Comparison of ENCODE assay signal across 8 cellular contexts in the genomic region with DNA sequence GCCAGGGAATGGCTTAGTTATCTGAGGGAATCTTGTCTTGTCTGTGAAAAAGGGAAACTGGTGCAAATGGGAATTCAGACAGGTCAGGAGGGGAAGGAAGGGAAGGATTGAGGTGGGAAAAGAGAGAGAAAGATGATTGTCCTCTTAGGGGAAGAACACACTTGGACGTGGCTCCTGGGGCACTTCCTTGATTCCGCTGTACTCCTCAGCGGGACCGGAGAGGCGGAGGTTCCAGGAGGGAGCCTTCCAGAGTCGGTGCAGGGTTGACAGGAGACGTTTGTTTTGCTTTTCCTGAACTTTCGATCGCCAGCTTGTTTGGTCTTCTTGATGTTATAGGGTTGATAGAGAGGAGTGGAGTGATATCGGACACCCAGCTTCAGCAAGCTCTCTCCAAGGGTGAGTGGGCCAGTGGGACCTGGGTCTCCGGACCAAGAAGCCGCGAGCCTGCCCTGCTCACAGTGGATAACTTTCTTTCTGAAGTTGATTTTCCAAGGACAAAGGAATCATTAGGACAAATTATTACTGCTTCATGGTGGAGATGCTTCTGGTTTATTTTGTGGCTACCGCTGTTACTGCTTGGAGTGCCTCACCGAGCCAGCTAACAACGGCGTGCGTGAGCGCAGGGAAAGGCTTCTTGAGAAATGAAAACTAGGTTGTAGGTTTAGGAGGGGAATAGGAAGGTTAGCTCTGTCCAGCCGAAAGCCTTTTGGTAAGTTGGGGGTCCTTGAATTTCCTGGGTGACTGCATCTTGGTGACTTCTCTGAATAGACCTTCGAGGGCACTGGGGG. TPM values are rescaled to one million over a fixed set of nuclear protein-coding genes. Genes with fewer than 3 reads are reported as not detected.
DNase-seq lines count a peak whose midpoint lies in the region; ATAC-seq, FAIRE-seq and TF ChIP-seq lines count a peak whose summit lies in the region.
"Not testable (repeated sequence)": the region's sequence is repeated elsewhere in the genome, so short reads cannot be mapped to it uniquely, and the experiment has no call there.
"Had no signal": no experiment of that assay in that cellular context is flagged by ENCODE, and none has a peak within 500 bp of the region (broad histone marks: within the 10 kb centered on the region; RNA-seq: fewer than 3 reads in every experiment).

No MANE protein-coding gene starts in this region.

- not testable (repeated sequence) for H3K36me3 Mint-ChIP-seq in activated CD8-positive, alpha-beta T cell treated with anti-CD3 and anti-CD28 coated beads for 36 hours (ENCODE audit: low read depth); progenitor cell of endocrine pancreas (ENCODE audit: insufficient read depth)

- H3K27ac ChIP-seq in GM12878 (ENCODE audit: control insufficient read depth, insufficient read depth) = not testable (repeated sequence)

- intact Hi-C loops in activated CD8-positive, alpha-beta T cell treated with anti-CD3 and anti-CD28 coated beads for 36 hours (cut with micrococcal nuclease); GM12878 (cut with micrococcal nuclease; ENCODE audit: unreplicated experiment); Right ventricle myocardium inferior (cut with DNase I): not testable (repeated sequence)

- not testable (repeated sequence) for H3K4me1 ChIP-seq in NT2/D1 (ENCODE audit: insufficient read depth, insufficient read length); GM12878 (ENCODE audit: control insufficient read depth, insufficient read depth, low read length)

- in situ Hi-C loops in GM12878 (cut with MboI) = not testable (repeated sequence)

- not testable (repeated sequence) for H3K27me3 Mint-ChIP-seq in activated CD8-positive, alpha-beta T cell treated with anti-CD3 and anti-CD28 coated beads for 36 hours; progenitor cell of endocrine pancreas

- peak overlapping the region; percentile 56 for H3K4me3 Mint-ChIP-seq in activated CD8-positive, alpha-beta T cell treated with anti-CD3 and anti-CD28 coated beads for 36 hours
- H3K4me3 Mint-ChIP-seq in progenitor cell of endocrine pancreas (ENCODE audit: low read depth) = peak overlapping the region; percentile 63

- RAD21 ChIA-PET in GM12878 (lab: Charles Lee; ENCODE audit: unreplicated experiment) = not testable (repeated sequence)

- SMC1A ChIA-PET in GM12878 (lab: Charles Lee; ENCODE audit: uncharacterized antibody, unreplicated experiment) = not testable (repeated sequence)

- H3K9me3 ChIP-seq in NT2/D1 (ENCODE audit: insufficient read depth, low read length); GM12878 (replicated peaks; ENCODE audit: control insufficient read depth, insufficient read depth, low read length): not testable (repeated sequence)

- TF ChIP-seq EP300 in GM12878 (IDR thresholded peaks at IDR 0.05; ENCODE audit: borderline replicate concordance in 1 of 2, control insufficient read depth in 1 of 2, low read depth in 2 of 2, low read length in 2 of 2) = not testable (repeated sequence)

- FAIRE-seq in GM12878 (lab: Jason Lieb, UNC) = not testable (repeated sequence)

- TSS peak; percentile 36 for BruUV-seq in GM12878 (replicated peaks; lab: Mats Ljungman, UMichigan)

- not testable (repeated sequence) for H3K4me2 ChIP-seq in GM12878 (ENCODE audit: control insufficient read depth, insufficient read depth)

- not testable (repeated sequence) for TF ChIP-seq POLR2A in GM12878 (IDR thresholded peaks at IDR 0.05; ENCODE audit: low read depth, low read length)

- not testable (repeated sequence) for TF ChIP-seq RAD21 in GM12878 (IDR thresholded peaks at IDR 0.05; ENCODE audit: insufficient read depth, low read depth, low read length)

- not testable (repeated sequence) for H3K36me3 ChIP-seq in GM06990 (ENCODE audit: control insufficient read depth, insufficient read depth, low read length); NT2/D1 (ENCODE audit: insufficient read depth, insufficient read length, low read length); GM12878 (ENCODE audit: control insufficient read depth in 2 of 2, insufficient read depth in 2 of 2, low read length in 1 of 2)

- not testable (repeated sequence) for H3K9ac ChIP-seq in NT2/D1 (ENCODE audit: insufficient read length, low read depth); GM12878 (ENCODE audit: control insufficient read depth, insufficient read depth, low read length)

- not testable (repeated sequence) for DNase-seq in GM06990 (ENCODE audit: extremely low read depth, insufficient read length); NT2/D1 (ENCODE audit: low read depth, low spot score); activated CD8-positive, alpha-beta T cell treated with anti-CD3 and anti-CD28 coated beads for 36 hours; GM12878 (ENCODE audit: low read depth, low spot score); progenitor cell of endocrine pancreas (ENCODE audit: low spot score, unreplicated experiment)
- DNase-seq in Right ventricle myocardium inferior (ENCODE audit: missing footprints) = peak; percentile 23
- peak; percentile 88 for DNase-seq in mesenteric fat pad (ENCODE audit: low spot score)

- POLR2A ChIA-PET in activated CD8-positive, alpha-beta T cell treated with anti-CD3 and anti-CD28 coated beads for 36 hours (lab: Charles Lee); GM12878 (lab: Charles Lee): not testable (repeated sequence)

- not testable (repeated sequence) for H2AFZ ChIP-seq in GM12878 (ENCODE audit: control insufficient read depth, low read depth, low read length)

- CTCF ChIA-PET in activated CD8-positive, alpha-beta T cell treated with anti-CD3 and anti-CD28 coated beads for 36 hours (lab: Charles Lee); GM12878 (lab: Yijun Ruan, JAX): not testable (repeated sequence)

- not testable (repeated sequence) for H3K27me3 ChIP-seq in GM06990 (replicated peaks; ENCODE audit: control insufficient read depth, insufficient read depth, low read length); NT2/D1 (ENCODE audit: insufficient read depth, insufficient read length); GM12878 (replicated peaks in 1 of 2; ENCODE audit: control insufficient read depth in 2 of 2, insufficient read depth in 2 of 2, low read length in 1 of 2)

- not testable (repeated sequence) for TF ChIP-seq CTCF in GM06990 (IDR thresholded peaks at IDR 0.05; ENCODE audit: insufficient read depth, low read length, poor library complexity, severe bottlenecking); activated CD8-positive, alpha-beta T cell treated with anti-CD3 and anti-CD28 coated beads for 36 hours (IDR thresholded peaks at IDR 0.05); GM12878 (IDR thresholded peaks at IDR 0.05 in 2 of 3, conservative IDR thresholded peaks at IDR 0.05 in 1 of 3; ENCODE audit: control insufficient read depth in 2 of 3, extremely low read depth in 1 of 3, insufficient read depth in 1 of 3, low read depth in 3 of 3, low read length in 3 of 3); progenitor cell of endocrine pancreas (IDR thresholded peaks at IDR 0.05; ENCODE audit: unreplicated experiment)

- peaks cover 26% of the 10 kb centered on the region for H3K4me1 Mint-ChIP-seq in activated CD8-positive, alpha-beta T cell treated with anti-CD3 and anti-CD28 coated beads for 36 hours (ENCODE audit: low read depth)
- not testable (repeated sequence) for H3K4me1 Mint-ChIP-seq in progenitor cell of endocrine pancreas (ENCODE audit: low read depth)

- H3K4me3 ChIP-seq in GM06990 (replicated peaks; ENCODE audit: low read depth, low read length) (peak overlapping the region; percentile 53), NT2/D1 (ENCODE audit: insufficient read length, low read depth) (peak overlapping the region; percentile 8)
- H3K4me3 ChIP-seq in GM12878 = not testable (repeated sequence)

- not testable (repeated sequence) for H3K79me2 ChIP-seq in GM12878 (ENCODE audit: control insufficient read depth, insufficient read depth, low read length)

- ATAC-seq in activated CD8-positive, alpha-beta T cell treated with anti-CD3 and anti-CD28 coated beads for 36 hours; GM12878; Right ventricle myocardium inferior: not testable (repeated sequence)

- not testable (repeated sequence) for H4K20me1 ChIP-seq in GM12878 (ENCODE audit: control insufficient read depth, insufficient read depth)

- WGBS in GM12878 (ENCODE audit: insufficient coverage, insufficient replicate concordance, low lambda C conversion rate, missing lambda C conversion rate) = 77% methylated on average over 14 of the region's 21 CpGs

- not testable (repeated sequence) for H3K9me3 Mint-ChIP-seq in activated CD8-positive, alpha-beta T cell treated with anti-CD3 and anti-CD28 coated beads for 36 hours; progenitor cell of endocrine pancreas (ENCODE audit: low read depth)

- H3K27ac Mint-ChIP-seq in activated CD8-positive, alpha-beta T cell treated with anti-CD3 and anti-CD28 coated beads for 36 hours; progenitor cell of endocrine pancreas: not testable (repeated sequence)

RNA-seq across cellular contexts. Expression of a gene that starts 52.4 kb away (rescaled TPM):
- not detected for total RNA-seq in activated CD8-positive, alpha-beta T cell treated with anti-CD3 and anti-CD28 coated beads for 36 hours
- not detected in 2 replicates for total RNA-seq in GM12878 (2013; cell fraction: nucleolus; rRNA removed)
- total RNA-seq in GM12878 (2014; rRNA removed) = 0.06 TPM in 1 of 2 replicates, not detected in the other
- not detected in 2 replicates for total RNA-seq in GM12878 (2014; rRNA removed; fragmentation: Illumina TruSeq; extraction: Trizol)
- total RNA-seq in GM12878 (2021) = not detected in 2 replicates
- polyA plus RNA-seq in GM12878 (2011; ENCODE audit: low read depth) = not detected
- 0.35 and 0.48 TPM in 2 replicates for polyA plus RNA-seq in GM12878 (2011; rRNA removed)
- polyA plus RNA-seq in GM12878 (2011; cell fraction: cytosol; rRNA removed) = 0.25 and 0.39 TPM in 2 replicates
- not detected in 2 replicates for polyA plus RNA-seq in GM12878 (2011; cell fraction: nucleus; rRNA removed)
- polyA plus RNA-seq in GM12878 (2012) = 0.45 and 0.73 TPM in 2 replicates
- 0.12 TPM in 1 of 2 replicates, not detected in the other for polyA plus RNA-seq in GM12878 (2014; fragmentation: Illumina TruSeq; extraction: Trizol)
- under 1 TPM; 0.31 to 0.47 TPM for polyA plus RNA-seq in GM12878 (2014; fragmentation: Nextera tagmentation; extraction: Ambion mirVana)
- not detected in 2 replicates for polyA plus RNA-seq in GM12878 (2014; rRNA removed)
- under 1 TPM; 0.58 to 0.77 TPM for polyA plus RNA-seq in GM12878 (2016; fragmentation: Nextera tagmentation; extraction: Ambion mirVana)
- 0.37 and 1.2 TPM in 2 replicates for polyA minus RNA-seq in GM12878 (2011; rRNA and poly(A)+ RNA removed)
- polyA minus RNA-seq in GM12878 (2011; cell fraction: cytosol; rRNA and poly(A)+ RNA removed) = not detected in 2 replicates
- polyA minus RNA-seq in GM12878 (2011; cell fraction: nucleus; rRNA and poly(A)+ RNA removed) = not detected in 2 replicates
- total RNA-seq in Right ventricle myocardium inferior = 327 TPM
- 362 TPM for total RNA-seq in mesenteric fat pad
- total RNA-seq in progenitor cell of endocrine pancreas = not detected in 2 replicates
- polyA plus RNA-seq: CD14-positive monocyte had no signal

Comparison
In these comparisons a context has a peak if more than half of its experiments do, and no peak if none do; other contexts are left out.
1. RNA of a gene that starts 52.4 kb away (total RNA-seq): 362 TPM in mesenteric fat pad (single experiment) and 327 TPM in Right ventricle myocardium inferior (single experiment); 0.06 TPM in GM12878, not detected in activated CD8-positive, alpha-beta T cell treated with anti-CD3 and anti-CD28 coated beads for 36 hours and not detected in progenitor cell of endocrine pancreas; every median in the first group is over 100 times any median in the second.